ENCODE assay signal across 8 cellular contexts in the genomic region with DNA sequence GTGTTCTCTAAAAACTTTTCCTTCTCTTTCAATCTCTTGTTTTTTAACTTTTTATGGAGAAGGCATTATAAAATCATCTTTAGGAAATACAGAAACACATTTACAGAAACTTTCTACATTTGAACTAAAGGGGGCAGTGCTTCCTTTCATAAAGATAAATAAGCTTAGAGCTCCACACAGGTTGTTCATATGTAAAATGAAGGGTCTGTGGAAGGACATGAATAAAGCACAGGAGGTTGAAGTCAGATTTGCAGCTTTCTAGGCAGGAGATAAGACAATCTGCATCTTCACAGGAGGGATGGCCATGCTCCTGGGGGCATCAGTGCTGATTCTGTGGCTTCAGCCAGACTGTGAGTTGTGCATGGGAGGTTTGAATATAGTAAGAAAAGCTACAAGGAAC.
DNase-seq lines count a peak whose midpoint lies in the region; ATAC-seq and TF ChIP-seq lines count a peak whose summit lies in the region.

No MANE protein-coding gene starts in this region.

- H3K9ac ChIP-seq in MM.1S (ENCODE audit: low read length) = no peak overlapping the region
- no peak overlapping the region for H3K9ac ChIP-seq in mammary epithelial cell (ENCODE audit: insufficient read depth, low read length)

- peak overlapping the region; percentile 8; the same call in 1 of the 2 replicates for H3K4me3 ChIP-seq in MM.1S (ENCODE audit: low read length)
- no peak overlapping the region for H3K4me3 ChIP-seq in mammary epithelial cell (replicated peaks in 1 of 3; ENCODE audit: insufficient read depth in 1 of 3, low read depth in 2 of 3, low read length in 3 of 3)

- no peaks in the 10 kb centered on the region for H3K27me3 ChIP-seq in MM.1S (replicated peaks; ENCODE audit: insufficient read depth, low read length)
- no peaks in the 10 kb centered on the region for H3K27me3 ChIP-seq in mammary epithelial cell (ENCODE audit: insufficient read depth, low read length)

- in situ Hi-C loops in mammary epithelial cell (cut with MboI; ENCODE audit: low sequenced_read_pairs in 2 of 2) = no loop called here

- CTCF ChIA-PET in activated CD4-positive, alpha-beta T cell treated with anti-CD3 and anti-CD28 coated beads for 36 hours (lab: Charles Lee) = interaction anchor here (0.8 to 1.9 kb wide), 7 partner anchors 14 to 407 kb away, joined by 3 to 8 read pairs (median 4); no protein-coding TSS in a partner anchor
- CTCF ChIA-PET in mammary epithelial cell (lab: Charles Lee; ENCODE audit: low non-redundant PET) = interaction anchor here (0.6 to 1.5 kb wide), 5 partner anchors 38 to 284 kb away, joined by 4 to 10 read pairs (median 5); no protein-coding TSS in a partner anchor

- H3K79me2 ChIP-seq in MM.1S (ENCODE audit: low read length) (no peaks in the 10 kb centered on the region), mammary epithelial cell (ENCODE audit: insufficient read depth, low read length) (no peaks in the 10 kb centered on the region)

- H3K4me1 Mint-ChIP-seq in activated CD4-positive, alpha-beta T cell treated with anti-CD3 and anti-CD28 coated beads for 36 hours = peaks cover 19% of the 10 kb centered on the region
- H3K4me1 Mint-ChIP-seq in osteocyte (ENCODE audit: unreplicated experiment) = no peaks in the 10 kb centered on the region

- H3K4me1 ChIP-seq in MM.1S (ENCODE audit: low read length) = peaks cover 17% of the 10 kb centered on the region
- peaks cover 30% of the 10 kb centered on the region for H3K4me1 ChIP-seq in mammary epithelial cell (ENCODE audit: insufficient read depth, low read length)

- dilution Hi-C loops in mammary epithelial cell (cut with HindIII; ENCODE audit: low sequenced_read_pairs) = no loop called here

- peak overlapping the region; percentile 63 for H3K4me2 ChIP-seq in MM.1S (ENCODE audit: low read depth, low read length)
- H3K4me2 ChIP-seq in mammary epithelial cell (ENCODE audit: insufficient read depth, low read depth, low read length) = no peak overlapping the region

- no TSS peak for BruUV-seq in mammary epithelial cell (replicated peaks; lab: Mats Ljungman, UMichigan)

- peak overlapping the region; percentile 56 for H2AFZ ChIP-seq in MM.1S (ENCODE audit: low read length)
- no peak overlapping the region for H2AFZ ChIP-seq in mammary epithelial cell (ENCODE audit: low read depth, low read length)

- no peaks in the 10 kb centered on the region for H3F3A ChIP-seq in MM.1S (ENCODE audit: insufficient read depth, low read length)

- H3K36me3 Mint-ChIP-seq in activated CD4-positive, alpha-beta T cell treated with anti-CD3 and anti-CD28 coated beads for 36 hours (ENCODE audit: low read depth) = no peaks in the 10 kb centered on the region
- H3K36me3 Mint-ChIP-seq in osteocyte (ENCODE audit: unreplicated experiment) = no peaks in the 10 kb centered on the region

- DNase-seq in activated CD4-positive, alpha-beta T cell treated with anti-CD3 and anti-CD28 coated beads for 36 hours = no peak
- DNase-seq in activated CD4-positive, alpha-beta T cell treated with anti-CD3 and anti-CD28 coated beads for 48 hours = no peak
- DNase-seq in MM.1S = peak; percentile 45
- DNase-seq in mammary epithelial cell = no peak
- DNase-seq in osteocyte (ENCODE audit: extremely low spot score, unreplicated experiment) = no peak
- DNase-seq in NCI-H446 treated with DMSO at 0.1 percent for 48 hours (lab: John Stamatoyannopoulos, UW) = no peak

- peak overlapping the region; percentile 83 for H3K27ac Mint-ChIP-seq in activated CD4-positive, alpha-beta T cell treated with anti-CD3 and anti-CD28 coated beads for 36 hours
- no peak overlapping the region for H3K27ac Mint-ChIP-seq in osteocyte (ENCODE audit: unreplicated experiment)

- intact Hi-C loops in activated CD4-positive, alpha-beta T cell treated with anti-CD3 and anti-CD28 coated beads for 36 hours (cut with DNase I, micrococcal nuclease) = loop anchor here (1.0 to 5.0 kb wide), 2 partner anchors 327 to 329 kb away; no protein-coding TSS in a partner anchor
- intact Hi-C loops in mammary epithelial cell (cut with micrococcal nuclease) = loop anchor here (5.0 kb wide), 1 partner anchor 39 kb away; no protein-coding TSS in a partner anchor

- peak overlapping the region; percentile 67 for H3K4me3 Mint-ChIP-seq in activated CD4-positive, alpha-beta T cell treated with anti-CD3 and anti-CD28 coated beads for 36 hours
- no peak overlapping the region for H3K4me3 Mint-ChIP-seq in osteocyte (ENCODE audit: unreplicated experiment)

- H4K20me1 ChIP-seq in MM.1S (ENCODE audit: insufficient read depth, low read length) (no peaks in the 10 kb centered on the region), mammary epithelial cell (ENCODE audit: insufficient read depth, low read length) (no peaks in the 10 kb centered on the region)

- H3K36me3 ChIP-seq in MM.1S (replicated peaks; ENCODE audit: insufficient read depth, low read length) (no peaks in the 10 kb centered on the region), mammary epithelial cell (ENCODE audit: insufficient read depth, low read length) (no peaks in the 10 kb centered on the region)

- H3K27ac ChIP-seq in MM.1S (ENCODE audit: low read length) = no peak overlapping the region
- H3K27ac ChIP-seq in mammary epithelial cell (ENCODE audit: insufficient read depth, low read depth, low read length) = no peak overlapping the region

- TF ChIP-seq CTCF in MM.1S (IDR thresholded peaks at IDR 0.05; ENCODE audit: low read length) (peak; percentile 47), mammary epithelial cell (conservative IDR thresholded peaks at IDR 0.05 in 1 of 2, IDR thresholded peaks at IDR 0.05 in 1 of 2; ENCODE audit: extremely low read depth in 1 of 2, insufficient read depth in 1 of 2, low read depth in 1 of 2, low read length in 2 of 2) (peak; percentile 29 to 35), osteocyte (IDR thresholded peaks at IDR 0.05) (peak; percentile 43)

- no peaks in the 10 kb centered on the region for H3K27me3 Mint-ChIP-seq in activated CD4-positive, alpha-beta T cell treated with anti-CD3 and anti-CD28 coated beads for 36 hours
- peaks cover 49% of the 10 kb centered on the region for H3K27me3 Mint-ChIP-seq in osteocyte (ENCODE audit: unreplicated experiment)

- peak; percentile 52 for ATAC-seq in activated CD4-positive, alpha-beta T cell treated with anti-CD3 and anti-CD28 coated beads for 36 hours
- ATAC-seq in GM21529 (IDR thresholded peaks at IDR 0.05; ENCODE audit: unreplicated experiment) (no peak), HG02610 (IDR thresholded peaks at IDR 0.05; ENCODE audit: unreplicated experiment) (no peak)

- POLR2A ChIA-PET in activated CD4-positive, alpha-beta T cell treated with anti-CD3 and anti-CD28 coated beads for 36 hours (lab: Charles Lee) = interaction anchor here (1.0 kb wide), 2 partner anchors 393 to 398 kb away, joined by 3 read pairs; no protein-coding TSS in a partner anchor

- H3K9me3 ChIP-seq in MM.1S (replicated peaks; ENCODE audit: insufficient read depth, low read length) (no peaks in the 10 kb centered on the region), mammary epithelial cell (replicated peaks; ENCODE audit: insufficient read depth, low read length) (no peaks in the 10 kb centered on the region)

- no peaks in the 10 kb centered on the region for H3K9me3 Mint-ChIP-seq in activated CD4-positive, alpha-beta T cell treated with anti-CD3 and anti-CD28 coated beads for 36 hours (ENCODE audit: low read depth)
- no peaks in the 10 kb centered on the region for H3K9me3 Mint-ChIP-seq in osteocyte (ENCODE audit: unreplicated experiment)

- no peaks in the 10 kb centered on the region for H3K9me2 ChIP-seq in MM.1S (replicated peaks; ENCODE audit: insufficient read depth, low read length)
